23 cellular contexts compared by ENCODE assay signal in the genomic region with DNA sequence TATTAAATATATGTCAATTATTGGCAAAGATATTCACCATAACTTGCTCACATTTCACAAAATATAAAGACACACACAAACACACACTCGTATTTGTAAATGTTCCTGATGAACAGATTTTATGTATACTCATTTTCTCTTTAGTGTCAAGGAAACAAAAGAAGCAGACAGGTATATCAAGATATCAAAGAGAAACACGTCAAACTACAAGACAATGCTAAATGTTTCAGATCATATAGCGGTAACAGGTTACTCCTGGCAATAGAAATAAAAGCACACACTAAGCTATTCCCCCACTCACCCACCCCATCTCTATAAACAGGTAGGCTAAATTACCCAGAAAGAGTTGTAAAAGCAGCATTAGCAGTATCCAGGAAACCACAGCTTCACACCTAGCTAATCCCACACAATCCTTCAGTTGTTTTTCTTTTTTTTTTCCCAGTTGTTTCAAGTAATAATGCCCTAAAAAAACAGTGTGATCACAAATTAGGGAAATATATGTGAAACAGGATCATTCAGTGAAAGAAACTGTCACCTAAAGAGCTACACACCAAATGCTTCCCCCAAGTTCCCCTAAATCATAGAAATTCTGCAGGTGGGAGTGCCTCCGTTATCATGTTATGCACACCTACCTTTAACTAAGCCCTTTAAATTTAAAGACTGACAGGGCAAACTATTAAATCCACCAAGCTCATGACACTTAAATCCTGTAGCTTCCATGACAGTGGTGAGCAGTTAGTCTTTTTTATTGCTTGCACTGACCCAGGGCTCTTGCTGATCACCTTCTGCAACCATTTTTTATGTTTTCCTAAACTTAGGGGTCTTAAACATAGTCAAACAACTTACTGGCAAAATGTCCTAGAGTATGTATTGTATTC.
A peak's percentile ranks its signal among the peaks of the same experiment; 100 is the strongest.
DNase-seq lines count a peak whose midpoint lies in the region; ATAC-seq, FAIRE-seq and TF ChIP-seq lines count a peak whose summit lies in the region.
"Had no signal": no experiment of that assay in that cellular context is flagged by ENCODE, and none has a peak within 500 bp of the region (broad histone marks: within the 10 kb centered on the region; RNA-seq: fewer than 3 reads in every experiment).

No MANE protein-coding gene starts in this region.

- POLR2A ChIA-PET in A549 (lab: Yijun Ruan, JAX): interaction anchor here (0.8 kb wide), 1 partner anchor 10 kb away, joined by 3 read pairs; no protein-coding TSS in a partner anchor
- POLR2A ChIA-PET in CD4-positive, alpha-beta memory T cell (lab: Charles Lee; ENCODE audit: partially characterized antibody): no interaction called here

- H3K9me3 Mint-ChIP-seq in CD4-positive, alpha-beta memory T cell: no peaks in the 10 kb centered on the region
- peaks cover 0 to 2% (median 0%) of the 10 kb centered on the region in 6 donors for H3K9me3 Mint-ChIP-seq in immature natural killer cell
- H3K9me3 Mint-ChIP-seq: activated T-helper 17 cell treated with anti-CD3 and anti-CD28 coated beads, Interleukin-2, amount 50 U/mL, for 72 hours; CD8-positive, alpha-beta T cell; GM23338; type B pancreatic cell had no signal

- no peaks in the 10 kb centered on the region for H3K9me3 ChIP-seq in A549
- H3K9me3 ChIP-seq in CD4-positive, alpha-beta memory T cell (ENCODE audit: control insufficient read depth in 1 of 2, low read length in 2 of 2): no peaks in the 10 kb centered on the region
- H3K9me3 ChIP-seq: MG63, right atrium auricular region, stomach had no signal

- H3K4me3 ChIP-seq in A549 (no peak overlapping the region), brain microvascular endothelial cell (ENCODE audit: low read depth, low read length) (no peak overlapping the region)
- H3K4me3 ChIP-seq in CD4-positive, alpha-beta memory T cell (ENCODE audit: low read length in 2 of 2): no peak overlapping the region
- H3K4me3 ChIP-seq: GM23338, hepatocyte, MG63, right atrium auricular region, stomach had no signal

- H3K27ac Mint-ChIP-seq in CD4-positive, alpha-beta memory T cell: peak overlapping the region in 1 of 7 donors; percentile 18
- H3K27ac Mint-ChIP-seq in immature natural killer cell: no peak overlapping the region
- H3K27ac Mint-ChIP-seq: activated T-helper 17 cell treated with anti-CD3 and anti-CD28 coated beads, Interleukin-2, amount 50 U/mL, for 72 hours; CD8-positive, alpha-beta T cell; GM23338; type B pancreatic cell had no signal

- peak in 1 of 2 experiments; percentile 62; a peak in 2 of 6 replicates for ATAC-seq in A549
- ATAC-seq in left colon: peak; percentile 40
- ATAC-seq: activated T-helper 17 cell treated with anti-CD3 and anti-CD28 coated beads, Interleukin-2, amount 50 U/mL, for 72 hours; CD8-positive, alpha-beta T cell; GM23338; HepG2 had no signal

- intact Hi-C loops in left colon (cut with DNase I, micrococcal nuclease): no loop called here
- intact Hi-C loops in CD4-positive, alpha-beta memory T cell (cut with micrococcal nuclease): no loop called here

- no peak for DNase-seq in A549 (ENCODE audit: low read depth in 1 of 2, low spot score in 1 of 2)
- peak; percentile 55 for DNase-seq in HT1080 (ENCODE audit: low read depth)
- no peak for DNase-seq in brain microvascular endothelial cell
- DNase-seq in left colon: no peak
- DNase-seq in CD4-positive, alpha-beta memory T cell: no peak
- no peak for DNase-seq in immature natural killer cell
- no peak for DNase-seq in activated CD4-positive, alpha-beta T cell treated with anti-CD3 and anti-CD28 coated beads for 48 hours
- no peak for DNase-seq in stimulated activated CD4-positive, alpha-beta T cell treated with anti-CD3 and anti-CD28 coated beads, Interleukin-1b, Interleukin-23, amount 100 ng/mL, for 48 hours
- DNase-seq: activated CD4-positive, CD25-positive, alpha-beta regulatory T cell; CD8-positive, alpha-beta T cell; DMS79 treated with DMSO at 0.1 percent for 48 hours; NCI-H1694; NCI-H446; Right ventricle myocardium superior; stomach; T-helper 2 cell had no signal

- no peak for FAIRE-seq in A549 (lab: Jason Lieb, UNC)
- FAIRE-seq: HepG2 had no signal

- CTCF ChIA-PET in A549 (lab: Yijun Ruan, JAX): interaction anchor here (0.6 kb wide), 1 partner anchor 82 kb away, joined by 3 read pairs; no protein-coding TSS in a partner anchor
- CTCF ChIA-PET in CD4-positive, alpha-beta memory T cell (lab: Charles Lee; ENCODE audit: partially characterized antibody): no interaction called here

- no peak for TF ChIP-seq POLR2A in A549 (IDR thresholded peaks at IDR 0.05; ENCODE audit: low read length)

- no peak for TF ChIP-seq EP300 in A549 (IDR thresholded peaks at IDR 0.05)

- H3K4me3 Mint-ChIP-seq in CD4-positive, alpha-beta memory T cell: no peak overlapping the region
- no peak overlapping the region for H3K4me3 Mint-ChIP-seq in immature natural killer cell
- H3K4me3 Mint-ChIP-seq: activated T-helper 17 cell treated with anti-CD3 and anti-CD28 coated beads, Interleukin-2, amount 50 U/mL, for 72 hours; CD8-positive, alpha-beta T cell; GM23338; type B pancreatic cell had no signal

- TF ChIP-seq CTCF in A549 (IDR thresholded peaks at IDR 0.05) (no peak), brain microvascular endothelial cell (IDR thresholded peaks at IDR 0.05; ENCODE audit: low read depth, low read length, missing control alignments) (no peak)

- peaks cover 0 to 2% of the 10 kb centered on the region in 2 donors for H3K27me3 Mint-ChIP-seq in CD4-positive, alpha-beta memory T cell
- H3K27me3 Mint-ChIP-seq in immature natural killer cell (ENCODE audit: low read depth in 3 of 3): peaks cover 0 to 2% (median 0%) of the 10 kb centered on the region in 3 donors
- H3K27me3 Mint-ChIP-seq: type B pancreatic cell had no signal

- in situ Hi-C loops in brain microvascular endothelial cell (cut with HindIII; ENCODE audit: low pct_ligation_motif_present, low sequenced_read_pairs): no loop called here

- peaks cover 11% of the 10 kb centered on the region for H3K36me3 ChIP-seq in brain microvascular endothelial cell (replicated peaks)
- H3K36me3 ChIP-seq in CD4-positive, alpha-beta memory T cell (ENCODE audit: insufficient read depth, low read length): no peaks in the 10 kb centered on the region
- H3K36me3 ChIP-seq: right atrium auricular region, stomach had no signal

- H3K4me2 ChIP-seq in A549: peak overlapping the region; percentile 31
- H3K4me2 ChIP-seq: GM23338, hepatocyte had no signal

- H3K36me3 Mint-ChIP-seq in CD4-positive, alpha-beta memory T cell: no peaks in the 10 kb centered on the region
- H3K36me3 Mint-ChIP-seq in immature natural killer cell: no peaks in the 10 kb centered on the region
- H3K36me3 Mint-ChIP-seq: type B pancreatic cell had no signal

- H3K27ac ChIP-seq in A549 (peak overlapping the region in 1 of 2 experiments; percentile 62; a peak in 2 of 6 replicates), brain microvascular endothelial cell (peak overlapping the region; percentile 98)
- H3K27ac ChIP-seq in CD4-positive, alpha-beta memory T cell (ENCODE audit: low read depth, low read length): no peak overlapping the region
- H3K27ac ChIP-seq: hepatocyte, right atrium auricular region, stomach had no signal

- no peaks in the 10 kb centered on the region for H3K4me1 Mint-ChIP-seq in CD4-positive, alpha-beta memory T cell
- no peaks in the 10 kb centered on the region for H3K4me1 Mint-ChIP-seq in immature natural killer cell
- H3K4me1 Mint-ChIP-seq: activated T-helper 17 cell treated with anti-CD3 and anti-CD28 coated beads, Interleukin-2, amount 50 U/mL, for 72 hours; GM23338 had no signal

- 82% methylated on average over 4 of the region's 4 CpGs for WGBS in A549 (ENCODE audit: missing lambda C conversion rate)

- no peaks in the 10 kb centered on the region for H3K27me3 ChIP-seq in brain microvascular endothelial cell (replicated peaks)
- no peaks in the 10 kb centered on the region for H3K27me3 ChIP-seq in CD4-positive, alpha-beta memory T cell (ENCODE audit: insufficient read depth, low read length)
- H3K27me3 ChIP-seq: hepatocyte, MG63, right atrium auricular region, stomach had no signal

- TF ChIP-seq RAD21 in A549 (conservative IDR thresholded peaks at IDR 0.05 in 1 of 2, IDR thresholded peaks at IDR 0.05 in 1 of 2): no peak

- peaks cover 20% of the 10 kb centered on the region; the same call in 2 of the 3 replicates for H3K4me1 ChIP-seq in A549
- H3K4me1 ChIP-seq in CD4-positive, alpha-beta memory T cell (ENCODE audit: insufficient read depth, low read length): no peaks in the 10 kb centered on the region
- H3K4me1 ChIP-seq: right atrium auricular region, stomach had no signal

TF ChIP-seq in A549, 52 proteins besides CTCF, POLR2A, EP300 and RAD21:
- TF ChIP-seq JUNB (IDR thresholded peaks at IDR 0.05): no peak
- no peak for TF ChIP-seq SREBF2 (IDR thresholded peaks at IDR 0.05)
